ENCODE assay signal across 12 cellular contexts in genomic region chr1:23393706-23394105, GRCh38. TPM values are rescaled to one million over a fixed set of nuclear protein-coding genes. Genes with fewer than 3 reads are reported as not detected.
DNase-seq lines count a peak whose midpoint lies in the region; ATAC-seq, FAIRE-seq and TF ChIP-seq lines count a peak whose summit lies in the region.
"Had no signal": no experiment of that assay in that cellular context is flagged by ENCODE, and none has a peak within 500 bp of the region (broad histone marks: within the 10 kb centered on the region; RNA-seq: fewer than 3 reads in every experiment).

No MANE protein-coding gene starts in this region.

- 67% methylated on average over 15 of the region's 15 CpGs for WGBS in K562 (ENCODE audit: insufficient coverage, low coverage, missing lambda C conversion rate)

- no peaks in the 10 kb centered on the region for H3K36me3 ChIP-seq in K562 (ENCODE audit: control insufficient read depth, insufficient read depth, low read length)

- H4K20me1 ChIP-seq in K562 (replicated peaks; ENCODE audit: control insufficient read depth, insufficient read depth, low read length) = no peaks in the 10 kb centered on the region

- H3K27ac Mint-ChIP-seq in stimulated activated memory B cell treated with anti-CD40 and anti-IgM and Interleukin-4, amounts not matched to agents 10 μg/mL and 1 μg/mL and 100 μg/mL, for 72 hours = no peak overlapping the region

- ATAC-seq in K562 = peak; percentile 13; the same call in 1 of the 3 replicates
- no peak for ATAC-seq in stimulated activated memory B cell treated with anti-CD40 and anti-IgM and Interleukin-4, amounts not matched to agents 10 μg/mL and 1 μg/mL and 100 μg/mL, for 72 hours

- in situ Hi-C loops in K562 (cut with MboI) = no loop called here

- H3K4me3 Mint-ChIP-seq in stimulated activated memory B cell treated with anti-CD40 and anti-IgM and Interleukin-4, amounts not matched to agents 10 μg/mL and 1 μg/mL and 100 μg/mL, for 72 hours = no peak overlapping the region

- 0 out of 4 replicates have a peak overlapping the region, but pooled peaks of 1 of the 2 experiments have one; percentile 5 for H3K9ac ChIP-seq in K562 (ENCODE audit: insufficient read depth in 1 of 2, low read depth in 2 of 2, low read length in 2 of 2)

- H3K4me2 ChIP-seq in K562 (ENCODE audit: insufficient read depth, low read length) = no peak overlapping the region

- H3K27me3 ChIP-seq in K562 (ENCODE audit: control insufficient read depth in 2 of 2, insufficient read depth in 2 of 2, low read length in 2 of 2) = peaks cover 0 to 5% of the 10 kb centered on the region in 2 experiments; a peak in 2 of 5 replicates

- DNase-seq in ELR (ENCODE audit: low read depth) (peak; percentile 84), K562 (ENCODE audit: extremely low read depth in 1 of 4, low spot score in 3 of 4) (no peak), iris pigment epithelial cell (ENCODE audit: low read depth) (peak; percentile 72), skeletal muscle cell (ENCODE audit: low read depth) (peak; percentile 54), OCI-M1 (lab: John Stamatoyannopoulos, UW) (no peak), NCI-H1105 (lab: John Stamatoyannopoulos, UW) (no peak), HPDE6-E6E7 (ENCODE audit: extremely low spot score) (no peak)
- DNase-seq: COR-L47; NCI-H2107; stimulated activated CD4-positive, alpha-beta T cell treated with anti-CD3 and anti-CD28 coated beads, Interleukin-4, amount 100 ng/mL, for 24 hours had no signal

- peaks cover 11% of the 10 kb centered on the region for H3K27me3 Mint-ChIP-seq in stimulated activated memory B cell treated with anti-CD40 and anti-IgM and Interleukin-4, amounts not matched to agents 10 μg/mL and 1 μg/mL and 100 μg/mL, for 72 hours

- no peak overlapping the region for H3K27ac ChIP-seq in K562 (ENCODE audit: extremely low read depth, low read depth, low read length)

- POLR2A ChIA-PET in K562 (lab: Yijun Ruan, JAX) = interaction anchor here (0.5 to 1.5 kb wide), 5 partner anchors 9 to 81 kb away, joined by 3 to 9 read pairs (median 3); partner anchors contain the start of genes HNRNPR and ZNF436

- H3K36me3 Mint-ChIP-seq in stimulated activated memory B cell treated with anti-CD40 and anti-IgM and Interleukin-4, amounts not matched to agents 10 μg/mL and 1 μg/mL and 100 μg/mL, for 72 hours = no peaks in the 10 kb centered on the region

- no peaks in the 10 kb centered on the region for H3K9me3 ChIP-seq in K562 (replicated peaks; ENCODE audit: control insufficient read depth, insufficient read depth, low read depth, low read length)

- no TSS peak for BruUV-seq in K562 (replicated peaks; lab: Mats Ljungman, UMichigan)

- no peak overlapping the region for H3K4me3 ChIP-seq in K562
- no peak overlapping the region for H3K4me3 ChIP-seq in skeletal muscle cell (ENCODE audit: low read depth, low read length)

- no peak for TF ChIP-seq CTCF in K562 (IDR thresholded peaks at IDR 0.05 in 2 of 3, conservative IDR thresholded peaks at IDR 0.05 in 1 of 3; ENCODE audit: insufficient read depth in 2 of 3, low read depth in 1 of 3, low read length in 3 of 3)

- H3K4me1 ChIP-seq in K562 (replicated peaks in 1 of 2; ENCODE audit: control insufficient read depth in 2 of 2, insufficient read depth in 2 of 2, low read length in 2 of 2) = peaks cover 4 to 24% of the 10 kb centered on the region in 2 experiments

- FAIRE-seq in K562 (lab: Jason Lieb, UNC) = no peak
- FAIRE-seq: colon had no signal

- no peaks in the 10 kb centered on the region for H3K9me1 ChIP-seq in K562 (ENCODE audit: control insufficient read depth, insufficient read depth, low read length)

- TF ChIP-seq RAD21 in K562 (CRISPR knock-in tag; conservative IDR thresholded peaks at IDR 0.05 in 1 of 2, IDR thresholded peaks at IDR 0.05 in 1 of 2) = no peak

- H2AFZ ChIP-seq in K562 (ENCODE audit: low read depth, low read length) = peak overlapping the region; percentile 33; the same call in 1 of the 2 replicates

- CTCF ChIA-PET in K562 (lab: Yijun Ruan, JAX; ENCODE audit: low intra/inter-chr PET ratio) = no interaction called here

- intact Hi-C loops in K562 (cut with micrococcal nuclease) = no loop called here

- peaks cover 6% of the 10 kb centered on the region for H3K4me1 Mint-ChIP-seq in stimulated activated memory B cell treated with anti-CD40 and anti-IgM and Interleukin-4, amounts not matched to agents 10 μg/mL and 1 μg/mL and 100 μg/mL, for 72 hours

- H3K9me3 Mint-ChIP-seq in stimulated activated memory B cell treated with anti-CD40 and anti-IgM and Interleukin-4, amounts not matched to agents 10 μg/mL and 1 μg/mL and 100 μg/mL, for 72 hours = no peaks in the 10 kb centered on the region

- TF ChIP-seq EP300 in K562 (IDR thresholded peaks at IDR 0.05; ENCODE audit: low read length) = no peak

- H3K79me2 ChIP-seq in K562 (ENCODE audit: control insufficient read depth, insufficient read depth, low read length) = no peaks in the 10 kb centered on the region

- no peak for TF ChIP-seq POLR2A in K562 (conservative IDR thresholded peaks at IDR 0.05)

RNA-seq across cellular contexts. Expression of gene ZNF436, which starts 24.1 kb away (rescaled TPM):
- total RNA-seq in K562 (2011; cell fraction: chromatin; rRNA removed; ENCODE audit: low replicate concordance) = 10.7 and 18.5 TPM in 2 replicates
- 8.7 and 9.7 TPM in 2 replicates for total RNA-seq in K562 (2011; cell fraction: nucleolus; rRNA removed)
- total RNA-seq in K562 (2011; cell fraction: nucleoplasm; rRNA removed) = 11.4 and 13.0 TPM in 2 replicates
- 6.2 and 7.0 TPM in 2 replicates for total RNA-seq in K562 (2014; rRNA removed)
- total RNA-seq in K562 (2014; rRNA removed; fragmentation: Illumina TruSeq; extraction: Trizol) = 8.3 and 9.4 TPM in 2 replicates
- total RNA-seq in K562 (2015; rRNA removed; fragmentation: Illumina TruSeq; extraction: Trizol) = 11.3 and 11.9 TPM in 2 replicates
- total RNA-seq in K562 (2021) = 6.9 and 7.4 TPM in 2 replicates
- 8.0 and 9.7 TPM in 2 replicates for polyA plus RNA-seq in K562 (2011; rRNA removed)
- 2.4 and 6.8 TPM in 2 replicates for polyA plus RNA-seq in K562 (2011; cell fraction: cytosol; rRNA removed)
- 9.0 and 14.4 TPM in 2 replicates for polyA plus RNA-seq in K562 (2011; cell fraction: nucleus; rRNA removed)
- polyA plus RNA-seq in K562 (2012) = 4.6 and 5.2 TPM in 2 replicates
- 6.8 and 7.3 TPM in 2 replicates for polyA plus RNA-seq in K562 (2014; fragmentation: Illumina TruSeq; extraction: Trizol)
- polyA plus RNA-seq in K562 (2014; fragmentation: Nextera tagmentation; extraction: Ambion mirVana) = 1 to 10 TPM; 2.1 to 3.3 TPM
- polyA plus RNA-seq in K562 (2014; rRNA removed) = 3.8 and 4.5 TPM in 2 replicates
- polyA minus RNA-seq in K562 (2011; rRNA and poly(A)+ RNA removed) = 18.1 and 28.7 TPM in 2 replicates
- 7.3 and 7.8 TPM in 2 replicates for polyA minus RNA-seq in K562 (2011; cell fraction: cytosol; rRNA and poly(A)+ RNA removed)
- polyA minus RNA-seq in K562 (2011; cell fraction: nucleus; rRNA and poly(A)+ RNA removed) = 7.9 and 17.7 TPM in 2 replicates

RNA-seq across cellular contexts. Expression of gene TCEA3, which starts 30.8 kb away (rescaled TPM):
- 0.86 and 1.4 TPM in 2 replicates for total RNA-seq in K562 (2011; cell fraction: chromatin; rRNA removed; ENCODE audit: low replicate concordance)
- total RNA-seq in K562 (2011; cell fraction: nucleolus; rRNA removed) = 0.67 and 1.4 TPM in 2 replicates
- total RNA-seq in K562 (2011; cell fraction: nucleoplasm; rRNA removed) = 0.66 and 0.84 TPM in 2 replicates
- total RNA-seq in K562 (2014; rRNA removed) (0.33 and 0.54 TPM in 2 replicates), K562 (2014; rRNA removed; fragmentation: Illumina TruSeq; extraction: Trizol) (0.45 and 0.51 TPM in 2 replicates), K562 (2015; rRNA removed; fragmentation: Illumina TruSeq; extraction: Trizol) (0.34 and 0.36 TPM in 2 replicates), K562 (2021) (0.49 and 0.55 TPM in 2 replicates)
- polyA plus RNA-seq in K562 (2011; rRNA removed) (0.34 and 0.54 TPM in 2 replicates), K562 (2014; fragmentation: Illumina TruSeq; extraction: Trizol) (0.16 and 0.66 TPM in 2 replicates), K562 (2014; fragmentation: Nextera tagmentation; extraction: Ambion mirVana) (under 1 TPM; 0.03 to 0.10 TPM), K562 (2014; rRNA removed) (0.13 and 0.80 TPM in 2 replicates)
- polyA plus RNA-seq in K562 (2011; cell fraction: cytosol; rRNA removed) = 0.19 and 0.45 TPM in 2 replicates
- 0.81 and 0.90 TPM in 2 replicates for polyA plus RNA-seq in K562 (2011; cell fraction: nucleus; rRNA removed)
- 0.49 and 0.76 TPM in 2 replicates for polyA plus RNA-seq in K562 (2012)
- 0.25 and 0.27 TPM in 2 replicates for polyA minus RNA-seq in K562 (2011; rRNA and poly(A)+ RNA removed)
- not detected in 2 replicates for polyA minus RNA-seq in K562 (2011; cell fraction: cytosol; rRNA and poly(A)+ RNA removed)
- polyA minus RNA-seq in K562 (2011; cell fraction: nucleus; rRNA and poly(A)+ RNA removed) = 0.27 and 0.56 TPM in 2 replicates

RNA-seq across cellular contexts. Expression of gene HNRNPR, which starts 49.6 kb away (rescaled TPM):
- total RNA-seq in K562 (2011; cell fraction: chromatin; rRNA removed; ENCODE audit: low replicate concordance) = 99.0 and 265 TPM in 2 replicates
- 46.7 and 67.2 TPM in 2 replicates for total RNA-seq in K562 (2011; cell fraction: nucleolus; rRNA removed)
- total RNA-seq in K562 (2011; cell fraction: nucleoplasm; rRNA removed) = 120 and 158 TPM in 2 replicates
- total RNA-seq in K562 (2014; rRNA removed) (212 and 244 TPM in 2 replicates), K562 (2014; rRNA removed; fragmentation: Illumina TruSeq; extraction: Trizol) (301 and 338 TPM in 2 replicates), K562 (2015; rRNA removed; fragmentation: Illumina TruSeq; extraction: Trizol) (321 and 351 TPM in 2 replicates), K562 (2021) (238 and 253 TPM in 2 replicates)
- polyA plus RNA-seq in K562 (2011; rRNA removed) (270 and 360 TPM in 2 replicates), K562 (2014; fragmentation: Illumina TruSeq; extraction: Trizol) (318 and 372 TPM in 2 replicates), K562 (2014; fragmentation: Nextera tagmentation; extraction: Ambion mirVana) (10 to 100 TPM; 80.9 to 93.4 TPM), K562 (2014; rRNA removed) (321 and 349 TPM in 2 replicates)
- polyA plus RNA-seq in K562 (2011; cell fraction: cytosol; rRNA removed) = 81.4 and 163 TPM in 2 replicates
- polyA plus RNA-seq in K562 (2011; cell fraction: nucleus; rRNA removed) = 58.1 and 89.0 TPM in 2 replicates
- polyA plus RNA-seq in K562 (2012) = 153 and 259 TPM in 2 replicates
- 270 and 312 TPM in 2 replicates for polyA minus RNA-seq in K562 (2011; rRNA and poly(A)+ RNA removed)
- 94.9 and 109 TPM in 2 replicates for polyA minus RNA-seq in K562 (2011; cell fraction: cytosol; rRNA and poly(A)+ RNA removed)
- 78.8 and 184 TPM in 2 replicates for polyA minus RNA-seq in K562 (2011; cell fraction: nucleus; rRNA and poly(A)+ RNA removed)

Comparison
In these comparisons a context has a peak if more than half of its experiments do, and no peak if none do; other contexts are left out.
1. DNase-seq: peak in ELR (single experiment), iris pigment epithelial cell (single experiment) and skeletal muscle cell (single experiment); none in K562 (0 of 4), OCI-M1 (single experiment), NCI-H1105 (single experiment) and HPDE6-E6E7 (single experiment).